In the genomic region with DNA sequence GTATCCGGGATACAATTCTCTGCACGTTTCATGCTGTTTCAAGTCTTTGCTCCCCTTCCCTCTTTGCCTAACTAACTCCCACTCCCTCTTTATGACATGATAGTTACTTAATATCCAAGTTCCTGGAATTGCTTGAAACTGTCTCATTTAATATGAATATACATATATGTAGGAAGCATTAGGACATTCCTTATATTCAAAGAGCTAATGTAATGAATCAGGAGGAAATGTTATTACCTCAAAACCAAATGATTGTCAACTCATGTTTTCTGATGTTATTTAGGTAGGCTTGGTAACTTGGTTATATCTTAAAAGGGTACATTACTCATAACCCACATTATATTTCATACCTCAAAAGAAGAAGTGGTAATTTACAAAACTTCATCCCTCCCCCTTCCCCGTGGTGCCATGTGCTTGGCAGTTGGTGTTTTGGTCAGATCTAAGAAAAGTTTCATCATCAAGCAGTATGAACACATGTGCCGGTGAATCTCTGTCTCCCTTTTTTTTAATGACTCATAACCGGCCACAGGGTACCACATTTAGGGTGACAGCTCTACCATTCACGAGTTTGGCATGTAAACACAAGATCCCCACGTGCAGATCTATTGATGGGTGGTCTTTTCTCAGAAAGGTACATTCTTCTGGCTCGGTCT, we compare ENCODE assay signal across 8 cellular contexts. TPM values are rescaled to one million over a fixed set of nuclear protein-coding genes. Genes with fewer than 3 reads are reported as not detected.
DNase-seq lines count a peak whose midpoint lies in the region; ATAC-seq, FAIRE-seq and TF ChIP-seq lines count a peak whose summit lies in the region.

No MANE protein-coding gene starts in this region.

- no peak overlapping the region for H3K4ac ChIP-seq in mesendoderm (ENCODE audit: low read depth, low read length)

- BruUV-seq in HepG2 (replicated peaks; lab: Mats Ljungman, UMichigan): no TSS peak

- no peak overlapping the region for H2BK15ac ChIP-seq in mesendoderm (replicated peaks; ENCODE audit: low read depth)

- no peaks in the 10 kb centered on the region for H4K20me1 ChIP-seq in HepG2 (ENCODE audit: insufficient read depth, low read length)

- TF ChIP-seq RAD21 in HepG2 (CRISPR knock-in tag; IDR thresholded peaks at IDR 0.05): no peak

- FAIRE-seq in HepG2 (lab: Jason Lieb, UNC): no peak

- H2BK120ac ChIP-seq in mesendoderm (ENCODE audit: low read depth, low read length): no peak overlapping the region

- H3K4me1 ChIP-seq in mesendoderm (ENCODE audit: control insufficient read depth, low read depth, low read length): no peaks in the 10 kb centered on the region
- peaks cover 19% of the 10 kb centered on the region for H3K4me1 ChIP-seq in HepG2 (ENCODE audit: insufficient read depth, low read length)

- whole genome bisulfite sequencing in mesendoderm (ENCODE audit: extremely low coverage, insufficient coverage, low lambda C conversion rate): no CpG with 5 or more reads among the region's 8 CpGs
- 61% methylated on average over 8 of the region's 8 CpGs for whole genome bisulfite sequencing in HepG2 (ENCODE audit: low lambda C conversion rate)

- TF ChIP-seq CTCF in HepG2 (CRISPR knock-in tag; IDR thresholded peaks at IDR 0.05): no peak

- H2AFZ ChIP-seq in HepG2 (ENCODE audit: low read length): no peak overlapping the region

- intact Hi-C loops in HepG2 (cut with micrococcal nuclease; ENCODE audit: unreplicated experiment): no loop called here

- peak; percentile 78 for DNase-seq in GM03348 (ENCODE audit: low spot score)
- DNase-seq in LHCN-M2 (ENCODE audit: low read depth): peak; percentile 97
- peak; percentile 36 to 53 for DNase-seq in activated CD8-positive, alpha-beta memory T cell treated with anti-CD3 and anti-CD28 coated beads for 4 hours (ENCODE audit: low read depth in 2 of 2)
- no peak for DNase-seq in mesendoderm
- DNase-seq in nucleus accumbens (lab: John Stamatoyannopoulos, UW): no peak
- no peak for DNase-seq in HepG2 (ENCODE audit: low spot score)
- no peak for DNase-seq in mesenteric fat pad (ENCODE audit: low spot score)

- ATAC-seq in GM21619 (IDR thresholded peaks at IDR 0.05; ENCODE audit: unreplicated experiment) (peak; percentile 84), HepG2 (no peak)

- H3K4me3 ChIP-seq in mesendoderm (ENCODE audit: low read length): no peak overlapping the region
- H3K4me3 ChIP-seq in HepG2 (replicated peaks in 1 of 3; ENCODE audit: insufficient read depth in 1 of 3, low read depth in 2 of 3, low read length in 3 of 3): no peak overlapping the region

- H3K27me3 ChIP-seq in mesendoderm (ENCODE audit: insufficient read depth, low read length, poor library complexity): no peaks in the 10 kb centered on the region
- no peaks in the 10 kb centered on the region for H3K27me3 ChIP-seq in HepG2 (ENCODE audit: control insufficient read depth in 1 of 2, insufficient read depth in 2 of 2, low read length in 2 of 2)

- POLR2A ChIA-PET in HepG2 (lab: Yijun Ruan, JAX): interaction anchor here (0.6 kb wide), 2 partner anchors 8 to 12 kb away, joined by 3 read pairs; no protein-coding TSS in a partner anchor

- no peak for TF ChIP-seq POLR2A in HepG2 (IDR thresholded peaks at IDR 0.05; ENCODE audit: insufficient read depth in 1 of 2, low read depth in 2 of 2, low read length in 2 of 2)

- no peaks in the 10 kb centered on the region for H3K79me2 ChIP-seq in mesendoderm (ENCODE audit: control insufficient read depth, insufficient read depth, low read length)
- H3K79me2 ChIP-seq in HepG2 (ENCODE audit: insufficient read depth, low read length): no peaks in the 10 kb centered on the region

- CTCF ChIA-PET in HepG2 (lab: Yijun Ruan, JAX; ENCODE audit: low intra/inter-chr PET ratio, low total read pairs): no interaction called here

- H3K4me2 ChIP-seq in mesendoderm (ENCODE audit: low read length): no peak overlapping the region
- no peak overlapping the region for H3K4me2 ChIP-seq in HepG2 (ENCODE audit: low read depth, low read length)

- TF ChIP-seq EP300 in HepG2 (IDR thresholded peaks at IDR 0.05; ENCODE audit: low read depth in 2 of 2, low read length in 2 of 2) (no peak), HepG2 (CRISPR knock-in tag; IDR thresholded peaks at IDR 0.05; ENCODE audit: borderline replicate concordance) (no peak)

- no peak overlapping the region for H2AK5ac ChIP-seq in mesendoderm (ENCODE audit: low read length)

- in situ Hi-C loops in HepG2 (cut with HindIII; ENCODE audit: extremely low pct_ligation_motif_present, low pct_unique_long_range_greater_than_20kb): no loop called here

- H3K27ac ChIP-seq in mesendoderm (ENCODE audit: low read depth, low read length) (no peak overlapping the region), HepG2 (ENCODE audit: extremely low read length, insufficient read depth, low read length) (no peak overlapping the region)

- H3K23ac ChIP-seq in mesendoderm (ENCODE audit: low read length): no peak overlapping the region

- H4K5ac ChIP-seq in mesendoderm (ENCODE audit: low read length): no peak overlapping the region

- H3K9ac ChIP-seq in mesendoderm (ENCODE audit: low read length) (no peak overlapping the region), HepG2 (ENCODE audit: insufficient read depth, low read depth, low read length) (no peak overlapping the region)

- no peaks in the 10 kb centered on the region for H3K9me3 ChIP-seq in HepG2 (ENCODE audit: low read length)

- H3K79me1 ChIP-seq in mesendoderm (ENCODE audit: low read length): no peaks in the 10 kb centered on the region

- no peak overlapping the region for H2BK5ac ChIP-seq in mesendoderm (ENCODE audit: low read length)

- H3K18ac ChIP-seq in mesendoderm (ENCODE audit: low read length): no peak overlapping the region

- H3K56ac ChIP-seq in mesendoderm (ENCODE audit: low read length): no peak overlapping the region

- no peaks in the 10 kb centered on the region for H3K36me3 ChIP-seq in mesendoderm (ENCODE audit: control insufficient read depth, insufficient read depth, low read length)
- H3K36me3 ChIP-seq in HepG2 (replicated peaks in 1 of 2; ENCODE audit: control insufficient read depth in 1 of 2, insufficient read depth in 2 of 2, low read length in 2 of 2): no peaks in the 10 kb centered on the region

- H4K8ac ChIP-seq in mesendoderm (ENCODE audit: low read depth, low read length): peak overlapping the region; percentile 14

TF ChIP-seq in HepG2, 621 proteins besides CTCF, POLR2A, EP300 and RAD21 (continues in another document):
- TF ChIP-seq ZBTB38 (CRISPR knock-in tag; IDR thresholded peaks at IDR 0.05): no peak
- no peak for TF ChIP-seq ZNF326 (CRISPR knock-in tag; IDR thresholded peaks at IDR 0.05; ENCODE audit: borderline replicate concordance)
- TF ChIP-seq, protein P1, sequence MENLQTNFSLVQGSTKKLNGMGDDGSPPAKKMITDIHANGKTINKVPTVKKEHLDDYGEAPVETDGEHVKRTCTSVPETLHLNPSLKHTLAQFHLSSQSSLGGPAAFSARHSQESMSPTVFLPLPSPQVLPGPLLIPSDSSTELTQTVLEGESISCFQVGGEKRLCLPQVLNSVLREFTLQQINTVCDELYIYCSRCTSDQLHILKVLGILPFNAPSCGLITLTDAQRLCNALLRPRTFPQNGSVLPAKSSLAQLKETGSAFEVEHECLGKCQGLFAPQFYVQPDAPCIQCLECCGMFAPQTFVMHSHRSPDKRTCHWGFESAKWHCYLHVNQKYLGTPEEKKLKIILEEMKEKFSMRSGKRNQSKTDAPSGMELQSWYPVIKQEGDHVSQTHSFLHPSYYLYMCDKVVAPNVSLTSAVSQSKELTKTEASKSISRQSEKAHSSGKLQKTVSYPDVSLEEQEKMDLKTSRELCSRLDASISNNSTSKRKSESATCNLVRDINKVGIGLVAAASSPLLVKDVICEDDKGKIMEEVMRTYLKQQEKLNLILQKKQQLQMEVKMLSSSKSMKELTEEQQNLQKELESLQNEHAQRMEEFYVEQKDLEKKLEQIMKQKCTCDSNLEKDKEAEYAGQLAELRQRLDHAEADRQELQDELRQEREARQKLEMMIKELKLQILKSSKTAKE (CRISPR knock-in tag; IDR thresholded peaks at IDR 0.05; ENCODE audit: borderline replicate concordance): no peak
- no peak for TF ChIP-seq ZNF792 (CRISPR knock-in tag; IDR thresholded peaks at IDR 0.05)
- TF ChIP-seq ZFYVE20 (CRISPR knock-in tag; IDR thresholded peaks at IDR 0.05; ENCODE audit: borderline replicate concordance, low read depth): no peak

RNA-seq across cellular contexts. Expression of a gene that starts 56.5 kb away (rescaled TPM):
- not detected in 2 replicates for total RNA-seq in LHCN-M2 (2014; rRNA removed)
- polyA plus RNA-seq in LHCN-M2 (2012): not detected
- not detected for polyA plus RNA-seq in mesendoderm (2013, experiment 1 of 2)
- polyA plus RNA-seq in mesendoderm (2013, experiment 2 of 2): not detected
- 0.09 TPM in 1 of 2 replicates, not detected in the other for total RNA-seq in HepG2 (2016; rRNA removed; fragmentation: Illumina TruSeq; extraction: Trizol)
- total RNA-seq in HepG2 (2016; cell fraction: cytosol; rRNA removed; fragmentation: Illumina TruSeq; extraction: Trizol; ENCODE audit: low read depth): not detected in 2 replicates
- total RNA-seq in HepG2 (2016; cell fraction: insoluble cytoplasmic fraction; rRNA removed; fragmentation: Illumina TruSeq; extraction: Trizol): 0.09 TPM in 1 of 2 replicates, not detected in the other
- total RNA-seq in HepG2 (2016; cell fraction: membrane; rRNA removed; fragmentation: Illumina TruSeq; extraction: Trizol): not detected in 2 replicates
- not detected in 2 replicates for total RNA-seq in HepG2 (2016; cell fraction: nucleus; rRNA removed; fragmentation: Illumina TruSeq; extraction: Trizol)
- polyA plus RNA-seq in HepG2 (2011; rRNA removed): 5.6 and 9.2 TPM in 2 replicates
- polyA plus RNA-seq in HepG2 (2011; cell fraction: cytosol; rRNA removed): 4.4 and 5.5 TPM in 2 replicates
- polyA plus RNA-seq in HepG2 (2011; cell fraction: nucleus; rRNA removed): 2.0 and 3.7 TPM in 2 replicates
- 1.7 and 2.1 TPM in 2 replicates for polyA plus RNA-seq in HepG2 (2012)
- polyA plus RNA-seq in HepG2 (2016; cell fraction: cytosol; fragmentation: Illumina TruSeq; extraction: Trizol; ENCODE audit: low read depth): not detected in 2 replicates
- polyA plus RNA-seq in HepG2 (2016; cell fraction: insoluble cytoplasmic fraction; fragmentation: Illumina TruSeq; extraction: Trizol; ENCODE audit: low read depth): 0.11 TPM in 1 of 2 replicates, not detected in the other
- not detected in 2 replicates for polyA plus RNA-seq in HepG2 (2016; cell fraction: membrane; fragmentation: Illumina TruSeq; extraction: Trizol; ENCODE audit: low read depth)
- not detected in 2 replicates for polyA plus RNA-seq in HepG2 (2016; cell fraction: nucleus; fragmentation: Illumina TruSeq; extraction: Trizol; ENCODE audit: insufficient read depth, low read depth)
- 0.33 and 12.9 TPM in 2 replicates for polyA minus RNA-seq in HepG2 (2011; rRNA and poly(A)+ RNA removed; ENCODE audit: low replicate concordance)
- 1.7 and 5.0 TPM in 2 replicates for polyA minus RNA-seq in HepG2 (2011; cell fraction: cytosol; rRNA and poly(A)+ RNA removed)
- polyA minus RNA-seq in HepG2 (2011; cell fraction: nucleus; rRNA and poly(A)+ RNA removed): 1.3 and 3.2 TPM in 2 replicates
- 33.6 TPM for total RNA-seq in mesenteric fat pad

Comparison
In these comparisons a context has a peak if more than half of its experiments do, and no peak if none do; other contexts are left out.
1. DNase-seq: peak in GM03348 (single experiment), LHCN-M2 (single experiment) and activated CD8-positive, alpha-beta memory T cell treated with anti-CD3 and anti-CD28 coated beads for 4 hours (2 of 2); none in mesendoderm (single experiment), nucleus accumbens (0 of 56), HepG2 (single experiment) and mesenteric fat pad (single experiment).
2. RNA of a gene that starts 56.5 kb away (total RNA-seq): 33.6 TPM in mesenteric fat pad (single experiment); 0.09 TPM in HepG2 and not detected in LHCN-M2; every median in the first group is over 10 times any median in the second.